ENCODE assay signal across 1 cellular context in the genomic region with DNA sequence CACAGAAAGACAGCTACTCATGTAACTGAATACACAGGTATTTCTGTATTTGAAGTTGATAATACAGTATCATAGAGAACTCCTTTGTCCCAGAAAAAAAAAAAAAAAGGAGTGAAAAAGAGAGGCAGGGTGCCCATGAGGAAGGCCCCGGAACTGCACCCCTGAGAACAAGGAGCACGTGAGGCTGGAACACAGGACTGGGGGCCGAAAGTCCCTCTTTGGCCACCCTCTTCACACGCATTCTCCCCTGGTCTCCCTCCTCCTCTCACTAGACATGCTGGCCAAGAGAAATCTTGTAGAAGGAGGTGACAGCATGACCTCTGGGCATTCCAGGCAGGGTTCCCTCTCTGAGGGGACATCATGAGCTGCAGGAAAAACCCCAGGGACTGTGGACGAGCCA.
TF ChIP-seq lines count a peak whose summit lies in the region.

No MANE protein-coding gene starts in this region.

TF ChIP-seq in WTC11, 78 proteins besides CTCF, POLR2A, EP300 and RAD21 (continued from another document):
- TF ChIP-seq, protein P1, sequence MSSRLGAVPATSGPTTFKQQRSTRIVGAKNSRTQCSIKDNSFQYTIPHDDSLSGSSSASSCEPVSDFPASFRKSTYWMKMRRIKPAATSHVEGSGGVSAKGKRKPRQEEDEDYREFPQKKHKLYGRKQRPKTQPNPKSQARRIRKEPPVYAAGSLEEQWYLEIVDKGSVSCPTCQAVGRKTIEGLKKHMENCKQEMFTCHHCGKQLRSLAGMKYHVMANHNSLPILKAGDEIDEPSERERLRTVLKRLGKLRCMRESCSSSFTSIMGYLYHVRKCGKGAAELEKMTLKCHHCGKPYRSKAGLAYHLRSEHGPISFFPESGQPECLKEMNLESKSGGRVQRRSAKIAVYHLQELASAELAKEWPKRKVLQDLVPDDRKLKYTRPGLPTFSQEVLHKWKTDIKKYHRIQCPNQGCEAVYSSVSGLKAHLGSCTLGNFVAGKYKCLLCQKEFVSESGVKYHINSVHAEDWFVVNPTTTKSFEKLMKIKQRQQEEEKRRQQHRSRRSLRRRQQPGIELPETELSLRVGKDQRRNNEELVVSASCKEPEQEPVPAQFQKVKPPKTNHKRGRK (CRISPR knock-in tag; IDR thresholded peaks at IDR 0.05; ENCODE audit: borderline replicate concordance), result no peak
- TF ChIP-seq, protein P2, sequence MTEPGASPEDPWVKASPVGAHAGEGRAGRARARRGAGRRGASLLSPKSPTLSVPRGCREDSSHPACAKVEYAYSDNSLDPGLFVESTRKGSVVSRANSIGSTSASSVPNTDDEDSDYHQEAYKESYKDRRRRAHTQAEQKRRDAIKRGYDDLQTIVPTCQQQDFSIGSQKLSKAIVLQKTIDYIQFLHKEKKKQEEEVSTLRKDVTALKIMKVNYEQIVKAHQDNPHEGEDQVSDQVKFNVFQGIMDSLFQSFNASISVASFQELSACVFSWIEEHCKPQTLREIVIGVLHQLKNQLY (CRISPR knock-in tag; IDR thresholded peaks at IDR 0.05), result no peak
- TF ChIP-seq JUN (CRISPR knock-in tag; IDR thresholded peaks at IDR 0.05) (no peak), SMAD3 (CRISPR knock-in tag; IDR thresholded peaks at IDR 0.05; ENCODE audit: borderline replicate concordance) (no peak)
